In the genomic region with DNA sequence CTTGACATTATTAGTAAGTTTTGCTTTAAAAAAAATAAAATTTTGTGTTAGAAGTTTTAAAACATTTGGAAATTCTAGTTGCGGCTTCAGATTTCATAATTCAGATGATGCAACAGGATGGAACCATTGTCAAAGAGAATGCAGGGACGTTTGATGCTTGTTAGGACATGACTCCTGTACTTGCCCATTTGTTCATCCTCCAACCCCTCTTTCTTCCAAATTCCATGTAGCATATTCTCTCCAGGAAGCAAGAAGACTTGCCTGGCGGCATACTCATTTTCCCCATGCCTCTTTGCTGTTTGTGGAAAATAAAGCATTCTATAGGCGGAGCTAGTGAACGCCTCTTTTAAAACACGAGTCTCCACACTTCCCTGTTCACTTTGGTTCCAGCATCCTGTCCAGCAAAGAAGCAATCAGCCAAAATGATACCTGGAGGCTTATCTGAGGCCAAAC, we compare ENCODE assay signal across 14 cellular contexts. TPM values are rescaled to one million over a fixed set of nuclear protein-coding genes. Genes with fewer than 3 reads are reported as not detected.
DNase-seq lines count a peak whose midpoint lies in the region; ATAC-seq and TF ChIP-seq lines count a peak whose summit lies in the region.
"Had no signal": no experiment of that assay in that cellular context is flagged by ENCODE, and none has a peak within 500 bp of the region (broad histone marks: within the 10 kb centered on the region; RNA-seq: fewer than 3 reads in every experiment).

A gene with protein sequence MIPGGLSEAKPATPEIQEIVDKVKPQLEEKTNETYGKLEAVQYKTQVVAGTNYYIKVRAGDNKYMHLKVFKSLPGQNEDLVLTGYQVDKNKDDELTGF (plus strand): TSS at position 378 of the 453 bp plus-strand sequence. CDS start 45 bp downstream, at position 423.

- H3K36me3 ChIP-seq in esophagus squamous epithelium, result peaks cover 0 to 15% (median 0%) of the 10 kb centered on the region in 3 donors
- H3K36me3 ChIP-seq in ovary, result no peaks in the 10 kb centered on the region
- H3K36me3 ChIP-seq in SK-N-SH (replicated peaks in 1 of 2; ENCODE audit: control insufficient read depth in 1 of 2, insufficient read depth in 2 of 2, low read length in 1 of 2), result no peaks in the 10 kb centered on the region
- H3K36me3 ChIP-seq: brain microvascular endothelial cell had no signal

- H3K9me3 ChIP-seq in esophagus squamous epithelium (peaks cover 0 to 3% (median 0%) of the 10 kb centered on the region in 3 donors), ovary (no peaks in the 10 kb centered on the region), SK-N-SH (no peaks in the 10 kb centered on the region)

- no peak within 1 kb of the TSS for H3K4me2 ChIP-seq in SK-N-SH

- H3K9ac ChIP-seq in SK-N-SH, result no peak within 1 kb of the TSS

- TF ChIP-seq EP300 in ovary (IDR thresholded peaks at IDR 0.05) (no peak), SK-N-SH (IDR thresholded peaks at IDR 0.05; ENCODE audit: borderline replicate concordance in 1 of 2, low read depth in 1 of 2, low read length in 1 of 2) (no peak)

- 20 to 28% methylated on average over 6 of the region's 6 CpGs for WGBS in esophagus squamous epithelium, 2 donors
- 13 to 36% (median 15%) methylated on average over 6 of the region's 6 CpGs for whole genome bisulfite sequencing in ovary, 3 donors
- WGBS in SK-N-SH (ENCODE audit: low lambda C conversion rate), result 47% methylated on average over 6 of the region's 6 CpGs

- CTCF ChIA-PET in RWPE1 (lab: Yijun Ruan, JAX) (interaction anchor here (1.6 kb wide), 1 partner anchor 18 kb away, joined by 12 read pairs; no protein-coding TSS in a partner anchor), SK-N-SH (lab: Yijun Ruan, JAX) (interaction anchor here (0.7 to 2.1 kb wide), 2 partner anchors 18 to 235 kb away, joined by 3 to 4 read pairs; no protein-coding TSS in a partner anchor)

- no peak within 1 kb of the TSS for H2AFZ ChIP-seq in SK-N-SH (ENCODE audit: low read depth)

- POLR2A ChIA-PET in RWPE1 (lab: Yijun Ruan, JAX; ENCODE audit: low non-redundant PET), result interaction anchor here (0.6 kb wide), 1 partner anchor 17 kb away, joined by 5 read pairs; no protein-coding TSS in a partner anchor
- POLR2A ChIA-PET in SK-N-SH (lab: Yijun Ruan, JAX), result no interaction called here

- TF ChIP-seq POLR2A in esophagus squamous epithelium (IDR thresholded peaks at IDR 0.05), result peak in 2 of 4 donors; percentile 33 to 41
- TF ChIP-seq POLR2A in ovary (IDR thresholded peaks at IDR 0.05), result no peak

- H3K4me3 ChIP-seq in esophagus squamous epithelium (peak within 1 kb of the TSS; percentile 27 to 56 (median 50)), ovary (no peak within 1 kb of the TSS), SK-N-SH (ENCODE audit: low read depth in 2 of 2, low read length in 1 of 2) (no peak within 1 kb of the TSS)

- H4K20me1 ChIP-seq in SK-N-SH (ENCODE audit: insufficient read depth), result no peaks in the 10 kb centered on the region

- H3K27me3 ChIP-seq in esophagus squamous epithelium (no peaks in the 10 kb centered on the region), ovary (no peaks in the 10 kb centered on the region), SK-N-SH (ENCODE audit: insufficient read depth) (no peaks in the 10 kb centered on the region)
- H3K27me3 ChIP-seq: brain microvascular endothelial cell had no signal

- ATAC-seq in GM19351 (IDR thresholded peaks at IDR 0.05; ENCODE audit: unreplicated experiment), result no peak
- ATAC-seq: activated T-cell treated with anti-CD3 and anti-CD28 coated beads, Interleukin-2, amount 50 U/mL, for 4 hours had no signal

- DNase-seq in GF-D8 (lab: John Stamatoyannopoulos, UW) (peak; percentile 73), RWPE1 (ENCODE audit: low spot score) (peak; percentile 84), esophagus squamous epithelium (lab: John Stamatoyannopoulos, UW) (no peak), ovary (no peak), AG08395 (ENCODE audit: low spot score) (no peak), SK-N-SH (no peak)
- no peak for DNase-seq in activated CD8-positive, alpha-beta memory T cell treated with anti-CD3 and anti-CD28 coated beads, Interleukin-2, amount 50 U/mL, for 48 hours
- DNase-seq: activated T-cell treated with anti-CD3 and anti-CD28 coated beads, Interleukin-2, amount 50 U/mL, for 4 hours; brain microvascular endothelial cell; GDM1; NCI-H1048 had no signal

- H3K27ac ChIP-seq in RWPE1, result peak within 1 kb of the TSS; percentile 55
- peak within 1 kb of the TSS; percentile 50 to 86 (median 80) for H3K27ac ChIP-seq in esophagus squamous epithelium
- no peak within 1 kb of the TSS for H3K27ac ChIP-seq in ovary
- H3K27ac ChIP-seq in SK-N-SH (ENCODE audit: low read depth in 2 of 2, low read length in 1 of 2), result no peak within 1 kb of the TSS
- H3K27ac ChIP-seq: brain microvascular endothelial cell had no signal

- H3K79me2 ChIP-seq in SK-N-SH (ENCODE audit: insufficient read depth), result no peaks in the 10 kb centered on the region

- no peaks in the 10 kb centered on the region for H3K9me2 ChIP-seq in SK-N-SH

- TF ChIP-seq RAD21 in SK-N-SH (IDR thresholded peaks at IDR 0.05; ENCODE audit: low read length), result no peak

- H3K4me1 ChIP-seq in esophagus squamous epithelium (peaks cover 0 to 56% (median 8%) of the 10 kb centered on the region in 3 donors), ovary (ENCODE audit: insufficient read depth) (peaks cover 1% of the 10 kb centered on the region), SK-N-SH (ENCODE audit: control insufficient read depth in 1 of 2, insufficient read depth in 2 of 2, low read depth in 1 of 2, low read length in 1 of 2) (no peaks in the 10 kb centered on the region)

- no peaks in the 10 kb centered on the region for H3F3A ChIP-seq in SK-N-SH (replicated peaks; ENCODE audit: insufficient read depth)

- intact Hi-C loops in esophagus squamous epithelium (cut with DNase I), result no loop called here
- intact Hi-C loops in ovary (cut with DNase I), result no loop called here

- TF ChIP-seq CTCF in RWPE1 (conservative IDR thresholded peaks at IDR 0.05; ENCODE audit: low read depth), result no peak
- no peak for TF ChIP-seq CTCF in esophagus squamous epithelium (IDR thresholded peaks at IDR 0.05)
- no peak for TF ChIP-seq CTCF in ovary (IDR thresholded peaks at IDR 0.05)
- TF ChIP-seq CTCF in SK-N-SH (IDR thresholded peaks at IDR 0.05), result no peak

TF ChIP-seq in SK-N-SH, 30 proteins besides CTCF, POLR2A, EP300 and RAD21 (continues in another document):
- TF ChIP-seq CHD2 (IDR thresholded peaks at IDR 0.05; ENCODE audit: low read length, partially characterized antibody), result no peak
- no peak for TF ChIP-seq RXRA (IDR thresholded peaks at IDR 0.05; ENCODE audit: borderline replicate concordance, low read depth)
- no peak for TF ChIP-seq RCOR1 (IDR thresholded peaks at IDR 0.05; ENCODE audit: low read length)
- TF ChIP-seq, protein P1, sequence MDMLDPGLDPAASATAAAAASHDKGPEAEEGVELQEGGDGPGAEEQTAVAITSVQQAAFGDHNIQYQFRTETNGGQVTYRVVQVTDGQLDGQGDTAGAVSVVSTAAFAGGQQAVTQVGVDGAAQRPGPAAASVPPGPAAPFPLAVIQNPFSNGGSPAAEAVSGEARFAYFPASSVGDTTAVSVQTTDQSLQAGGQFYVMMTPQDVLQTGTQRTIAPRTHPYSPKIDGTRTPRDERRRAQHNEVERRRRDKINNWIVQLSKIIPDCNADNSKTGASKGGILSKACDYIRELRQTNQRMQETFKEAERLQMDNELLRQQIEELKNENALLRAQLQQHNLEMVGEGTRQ (IDR thresholded peaks at IDR 0.05; ENCODE audit: borderline replicate concordance, low read depth, low read length), result no peak
- TF ChIP-seq, protein P2, sequence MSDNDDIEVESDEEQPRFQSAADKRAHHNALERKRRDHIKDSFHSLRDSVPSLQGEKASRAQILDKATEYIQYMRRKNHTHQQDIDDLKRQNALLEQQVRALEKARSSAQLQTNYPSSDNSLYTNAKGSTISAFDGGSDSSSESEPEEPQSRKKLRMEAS (IDR thresholded peaks at IDR 0.05; ENCODE audit: low read depth), result no peak
- TF ChIP-seq ELF1 (IDR thresholded peaks at IDR 0.05), result no peak
- TF ChIP-seq NFIC (IDR thresholded peaks at IDR 0.05; ENCODE audit: borderline replicate concordance), result no peak
- TF ChIP-seq FOXM1 (IDR thresholded peaks at IDR 0.05; ENCODE audit: low read depth), result no peak
- TF ChIP-seq, protein P3, sequence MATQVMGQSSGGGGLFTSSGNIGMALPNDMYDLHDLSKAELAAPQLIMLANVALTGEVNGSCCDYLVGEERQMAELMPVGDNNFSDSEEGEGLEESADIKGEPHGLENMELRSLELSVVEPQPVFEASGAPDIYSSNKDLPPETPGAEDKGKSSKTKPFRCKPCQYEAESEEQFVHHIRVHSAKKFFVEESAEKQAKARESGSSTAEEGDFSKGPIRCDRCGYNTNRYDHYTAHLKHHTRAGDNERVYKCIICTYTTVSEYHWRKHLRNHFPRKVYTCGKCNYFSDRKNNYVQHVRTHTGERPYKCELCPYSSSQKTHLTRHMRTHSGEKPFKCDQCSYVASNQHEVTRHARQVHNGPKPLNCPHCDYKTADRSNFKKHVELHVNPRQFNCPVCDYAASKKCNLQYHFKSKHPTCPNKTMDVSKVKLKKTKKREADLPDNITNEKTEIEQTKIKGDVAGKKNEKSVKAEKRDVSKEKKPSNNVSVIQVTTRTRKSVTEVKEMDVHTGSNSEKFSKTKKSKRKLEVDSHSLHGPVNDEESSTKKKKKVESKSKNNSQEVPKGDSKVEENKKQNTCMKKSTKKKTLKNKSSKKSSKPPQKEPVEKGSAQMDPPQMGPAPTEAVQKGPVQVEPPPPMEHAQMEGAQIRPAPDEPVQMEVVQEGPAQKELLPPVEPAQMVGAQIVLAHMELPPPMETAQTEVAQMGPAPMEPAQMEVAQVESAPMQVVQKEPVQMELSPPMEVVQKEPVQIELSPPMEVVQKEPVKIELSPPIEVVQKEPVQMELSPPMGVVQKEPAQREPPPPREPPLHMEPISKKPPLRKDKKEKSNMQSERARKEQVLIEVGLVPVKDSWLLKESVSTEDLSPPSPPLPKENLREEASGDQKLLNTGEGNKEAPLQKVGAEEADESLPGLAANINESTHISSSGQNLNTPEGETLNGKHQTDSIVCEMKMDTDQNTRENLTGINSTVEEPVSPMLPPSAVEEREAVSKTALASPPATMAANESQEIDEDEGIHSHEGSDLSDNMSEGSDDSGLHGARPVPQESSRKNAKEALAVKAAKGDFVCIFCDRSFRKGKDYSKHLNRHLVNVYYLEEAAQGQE (IDR thresholded peaks at IDR 0.05; ENCODE audit: low read depth, low read length), result no peak
- no peak for TF ChIP-seq EZH2phosphoT487 (IDR thresholded peaks at IDR 0.05; ENCODE audit: borderline replicate concordance, low read depth)
- TF ChIP-seq YY1 (IDR thresholded peaks at IDR 0.05; ENCODE audit: low read depth), result no peak
- TF ChIP-seq SMC3 (IDR thresholded peaks at IDR 0.05; ENCODE audit: low read depth, low read length), result no peak
- TF ChIP-seq GATA2 (CRISPR knock-in tag; IDR thresholded peaks at IDR 0.05), result no peak

RNA-seq across cellular contexts. Expression of the gene that starts here (rescaled TPM):
- total RNA-seq in esophagus squamous epithelium (1,000 to 10,000 TPM; 1,851 to 3,432 (median 2,556) TPM), ovary (10 to 100 TPM in 3 of 7 donors, 1 to 10 TPM in 4; 5.8 to 43.9 (median 9.9) TPM)
- polyA plus RNA-seq in ovary (10 to 100 TPM; 37.9 to 38.5 TPM), SK-N-SH (2012; rRNA removed) (not detected in 2 replicates)
- polyA plus RNA-seq in SK-N-SH (2012; cell fraction: cytosol; rRNA removed), result 0.05 and 0.08 TPM in 2 replicates
- polyA plus RNA-seq in SK-N-SH (2012; cell fraction: nucleus; rRNA removed), result not detected in 2 replicates
- total RNA-seq: activated T-cell treated with anti-CD3 and anti-CD28 coated beads, Interleukin-2, amount 50 U/mL, for 4 hours; epithelial cell of proximal tubule; renal cortical epithelial cell had no signal

Comparison
In these comparisons a context has a peak if more than half of its experiments do, and no peak if none do; other contexts are left out.
1. RNA of the gene that starts here (total RNA-seq): 1,851 to 3,432 TPM in esophagus squamous epithelium; 5.8 to 43.9 TPM in ovary; every median in the first group is over 10 times any median in the second.
2. RNA of the gene that starts here (polyA plus RNA-seq): 37.9 to 38.5 TPM in ovary; 0.05 to 0.08 TPM in SK-N-SH; every median in the first group is over 10 times any median in the second.
3. DNase-seq: peak in GF-D8 (single experiment) and RWPE1 (single experiment); none in esophagus squamous epithelium (single experiment), ovary (0 of 5), AG08395 (single experiment), activated CD8-positive, alpha-beta memory T cell treated with anti-CD3 and anti-CD28 coated beads, Interleukin-2, amount 50 U/mL, for 48 hours (single experiment) and SK-N-SH (single experiment).
4. H3K27ac ChIP-seq: peak in RWPE1 (single experiment) and esophagus squamous epithelium (4 of 4); none in ovary (0 of 2) and SK-N-SH (0 of 2).
5. H3K4me3 ChIP-seq: peak in esophagus squamous epithelium (4 of 4); none in ovary (single experiment) and SK-N-SH (0 of 2).